In genomic region chr19:57279418-57280164, GRCh38 we compare ENCODE assay signal across 8 cellular contexts. TPM values are rescaled to one million over a fixed set of nuclear protein-coding genes. Genes with fewer than 3 reads are reported as not detected.
A peak's percentile ranks its signal among the peaks of the same experiment; 100 is the strongest.
DNase-seq lines count a peak whose midpoint lies in the region; ATAC-seq, FAIRE-seq and TF ChIP-seq lines count a peak whose summit lies in the region.

No MANE protein-coding gene starts in this region.

- TF ChIP-seq EP300 in gastroesophageal sphincter (IDR thresholded peaks at IDR 0.05), result no peak

- H4K8ac ChIP-seq in neuronal stem cell (ENCODE audit: low read depth, low read length), result no peak overlapping the region

- H3K23ac ChIP-seq in neuronal stem cell (ENCODE audit: low read depth, low read length, poor library complexity), result peak overlapping the region; percentile 3

- H3K27me3 ChIP-seq in gastroesophageal sphincter (no peaks in the 10 kb centered on the region), neuronal stem cell (ENCODE audit: control insufficient read depth in 3 of 3, insufficient read depth in 3 of 3, low read depth in 1 of 3, low read length in 3 of 3) (no peaks in the 10 kb centered on the region)

- DNase-seq in GOT3 (lab: John Stamatoyannopoulos, UW) (peak; percentile 62), LHCN-M2 (ENCODE audit: low read depth) (peak; percentile 93), RPMI8226 (peak; percentile 94), activated gamma-delta T cell treated with Interleukin-2 at 50 U/mL for 16 hours (peak; percentile 68), neuronal stem cell (ENCODE audit: low spot score) (peak; percentile 74), substantia nigra (lab: John Stamatoyannopoulos, UW) (peak in 48 of 49 donors; percentile 44 to 95 (median 81))

- H3K4me3 ChIP-seq in gastroesophageal sphincter, result peak overlapping the region; percentile 78 to 82
- peak overlapping the region; percentile 73 to 88 for H3K4me3 ChIP-seq in neuronal stem cell (ENCODE audit: low read length in 2 of 2)

- H3K36me3 ChIP-seq in gastroesophageal sphincter, result peaks cover 0 to 32% of the 10 kb centered on the region in 2 donors
- peaks cover 4 to 42% of the 10 kb centered on the region in 2 donors for H3K36me3 ChIP-seq in neuronal stem cell (replicated peaks in 1 of 2; ENCODE audit: control insufficient read depth in 2 of 2, insufficient read depth in 2 of 2, low read length in 2 of 2)

- no peak overlapping the region for H4K91ac ChIP-seq in neuronal stem cell (ENCODE audit: low read depth, low read length, poor library complexity)

- peaks cover 9% of the 10 kb centered on the region for H3K79me1 ChIP-seq in neuronal stem cell (ENCODE audit: low read depth, low read length)

- peak; percentile 71 to 73 for TF ChIP-seq POLR2A in gastroesophageal sphincter (IDR thresholded peaks at IDR 0.05)

- H3K9ac ChIP-seq in neuronal stem cell (ENCODE audit: low read depth, low read length, poor library complexity), result peak overlapping the region; percentile 93

- H3K4ac ChIP-seq in neuronal stem cell (ENCODE audit: low read length), result no peak overlapping the region

- TF ChIP-seq CTCF in gastroesophageal sphincter (IDR thresholded peaks at IDR 0.05), result peak in 3 of 4 experiments; percentile 9 to 45 (median 19)

- H3K9me3 ChIP-seq in gastroesophageal sphincter (no peaks in the 10 kb centered on the region), neuronal stem cell (replicated peaks in 1 of 2; ENCODE audit: control insufficient read depth in 2 of 2, insufficient read depth in 1 of 2, low read depth in 1 of 2, low read length in 2 of 2) (no peaks in the 10 kb centered on the region)

- H2AK5ac ChIP-seq in neuronal stem cell (ENCODE audit: low read depth, low read length), result no peak overlapping the region

- peak; percentile 96 for ATAC-seq in gastroesophageal sphincter

- H2BK12ac ChIP-seq in neuronal stem cell (ENCODE audit: low read length), result no peak overlapping the region

- no peak overlapping the region for H2BK15ac ChIP-seq in neuronal stem cell (ENCODE audit: low read length)

- H3K18ac ChIP-seq in neuronal stem cell (ENCODE audit: low read length), result peak overlapping the region; percentile 91

- 10 to 12% methylated on average over 9 of the region's 25 CpGs for WGBS in gastroesophageal sphincter (ENCODE audit: low coverage in 1 of 2), 2 donors
- no CpG with 5 or more reads among the region's 25 CpGs for WGBS in neuronal stem cell (ENCODE audit: extremely low coverage in 2 of 2, insufficient read length in 2 of 2, insufficient replicate concordance in 1 of 2), 2 donors

- H2AFZ ChIP-seq in neuronal stem cell (ENCODE audit: low read length), result peak overlapping the region; percentile 86

- no peak overlapping the region for H2BK120ac ChIP-seq in neuronal stem cell (ENCODE audit: low read depth, low read length)

- H3K4me1 ChIP-seq in gastroesophageal sphincter (peaks cover 0 to 48% (median 15%) of the 10 kb centered on the region in 3 donors), neuronal stem cell (ENCODE audit: control insufficient read depth in 2 of 2, insufficient read depth in 1 of 2, low read depth in 1 of 2, low read length in 2 of 2) (peaks cover 8 to 10% of the 10 kb centered on the region in 2 donors)

- peak overlapping the region; percentile 93 to 99 (median 97) for H3K27ac ChIP-seq in gastroesophageal sphincter
- H3K27ac ChIP-seq in neuronal stem cell (replicated peaks; ENCODE audit: low read length), result peak overlapping the region; percentile 90
- H3K27ac ChIP-seq in substantia nigra (ENCODE audit: low read depth, low read length, poor library complexity, severe bottlenecking), result peak overlapping the region; percentile 91

- H2BK5ac ChIP-seq in neuronal stem cell (ENCODE audit: low read length), result peak overlapping the region; percentile 60

- peak overlapping the region; percentile 28 for H3K14ac ChIP-seq in neuronal stem cell (ENCODE audit: low read length)

- peak; percentile 85 for FAIRE-seq in G401.6 (lab: Jason Lieb, UNC)

- peak overlapping the region; percentile 60 for H3K4me2 ChIP-seq in neuronal stem cell (ENCODE audit: insufficient read depth, low read length, poor library complexity, severe bottlenecking)

RNA-seq across cellular contexts. Expression of gene ZNF460, which starts 0.7 kb away (rescaled TPM):
- 25.8 and 29.9 TPM in 2 replicates for total RNA-seq in LHCN-M2 (2014; rRNA removed)
- 3.5 TPM for polyA plus RNA-seq in LHCN-M2 (2012)
- total RNA-seq in gastroesophageal sphincter, result 10 to 100 TPM; 40.4 to 76.3 (median 65.3) TPM
- polyA plus RNA-seq in neuronal stem cell (2013, experiment 1 of 2), result 4.5 TPM
- 5.6 TPM for polyA plus RNA-seq in neuronal stem cell (2013, experiment 2 of 2)

RNA-seq across cellular contexts. Expression of gene ZNF805, which starts 39.2 kb away (rescaled TPM):
- total RNA-seq in LHCN-M2 (2014; rRNA removed) (8.6 and 9.2 TPM in 2 replicates), gastroesophageal sphincter (10 to 100 TPM; 17.4 to 27.8 (median 19.9) TPM)
- 1.9 TPM for polyA plus RNA-seq in LHCN-M2 (2012)
- 4.1 TPM for polyA plus RNA-seq in neuronal stem cell (2013, experiment 1 of 2)
- 4.5 TPM for polyA plus RNA-seq in neuronal stem cell (2013, experiment 2 of 2)

RNA-seq across cellular contexts. Expression of gene ZNF543, which starts 40.7 kb away (rescaled TPM):
- total RNA-seq in LHCN-M2 (2014; rRNA removed), result 6.5 and 7.1 TPM in 2 replicates
- polyA plus RNA-seq in LHCN-M2 (2012), result 1.3 TPM
- 10 to 100 TPM in 1 of 4 donors, 1 to 10 TPM in 3; 9.3 to 11.7 (median 9.7) TPM for total RNA-seq in gastroesophageal sphincter
- polyA plus RNA-seq in neuronal stem cell (2013, experiment 1 of 2), result 4.2 TPM
- polyA plus RNA-seq in neuronal stem cell (2013, experiment 2 of 2), result 4.7 TPM

RNA-seq across cellular contexts. Expression of gene AURKC, which starts 48.8 kb away (rescaled TPM):
- total RNA-seq in LHCN-M2 (2014; rRNA removed) (0.17 and 0.45 TPM in 2 replicates), gastroesophageal sphincter (1 to 10 TPM in 2 of 4 donors, under 1 TPM in 1, not detected in 1; 0.57 to 3.6 (median 1.1) TPM)
- 0.95 TPM for polyA plus RNA-seq in LHCN-M2 (2012)
- 7.3 TPM for polyA plus RNA-seq in neuronal stem cell (2013, experiment 1 of 2)
- 7.1 TPM for polyA plus RNA-seq in neuronal stem cell (2013, experiment 2 of 2)

Comparison
In these comparisons a context has a peak if more than half of its experiments do, and no peak if none do; other contexts are left out.
1. Peak in every context shown above with its lines: DNase-seq, ATAC-seq, H3K4me3 ChIP-seq and H3K27ac ChIP-seq.